ENCODE assay signal across 8 cellular contexts in the genomic region with DNA sequence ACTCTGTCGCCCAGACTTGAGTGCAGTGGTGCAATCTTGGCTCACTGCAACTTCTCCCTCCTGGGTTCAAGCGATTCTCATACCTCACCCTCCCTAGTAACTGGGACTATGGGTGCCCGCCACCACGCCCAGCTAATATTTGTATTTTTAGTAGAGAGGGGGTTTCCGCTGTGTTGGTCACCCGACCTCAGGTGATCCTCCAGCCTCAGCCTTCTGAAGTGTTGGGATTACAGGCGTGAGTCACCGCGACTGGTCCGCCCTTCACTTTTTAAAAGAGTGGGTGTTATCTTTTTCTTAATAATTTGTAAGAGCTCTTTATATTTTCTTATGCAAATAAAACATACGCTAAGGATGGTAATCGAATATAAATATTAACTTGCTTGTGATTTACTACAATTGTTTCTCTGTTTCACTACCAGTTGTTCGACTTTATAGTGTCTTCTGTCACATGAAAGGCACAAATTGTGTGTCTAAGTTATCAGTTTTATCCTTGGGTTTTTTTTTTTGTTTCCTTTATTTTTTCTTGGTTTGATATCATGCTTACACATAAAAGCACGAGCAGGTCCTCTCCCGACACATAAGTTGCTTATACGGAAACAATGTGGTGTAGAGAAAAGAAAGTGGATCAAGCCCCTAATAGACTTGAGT. TPM values are rescaled to one million over a fixed set of nuclear protein-coding genes. Genes with fewer than 3 reads are reported as not detected.
DNase-seq lines count a peak whose midpoint lies in the region; ATAC-seq, FAIRE-seq and TF ChIP-seq lines count a peak whose summit lies in the region.

No MANE protein-coding gene starts in this region.

- H3K36me3 ChIP-seq in Peyer's patch (no peaks in the 10 kb centered on the region), colonic mucosa (no peaks in the 10 kb centered on the region), neural cell (ENCODE audit: insufficient read depth, low read length) (no peaks in the 10 kb centered on the region)

- H3K4me2 ChIP-seq in neural cell (ENCODE audit: low read length): peak overlapping the region; percentile 95

- TF ChIP-seq EP300 in neural cell (conservative IDR thresholded peaks at IDR 0.05; ENCODE audit: poor library complexity, severe bottlenecking): no peak

- H3K9ac ChIP-seq in colonic mucosa (ENCODE audit: low read depth in 2 of 2, low read length in 2 of 2): peak overlapping the region; percentile 53 to 96
- peak overlapping the region; percentile 99 for H3K9ac ChIP-seq in neural cell (ENCODE audit: low read length)

- H3K9me3 ChIP-seq in Peyer's patch (no peaks in the 10 kb centered on the region), colonic mucosa (no peaks in the 10 kb centered on the region), neural cell (ENCODE audit: low read length) (no peaks in the 10 kb centered on the region)

- DNase-seq in DMS53 (lab: John Stamatoyannopoulos, UW) (peak; percentile 89), Peyer's patch (peak in 1 of 3 donors; percentile 63), colonic mucosa (peak; percentile 31), hippocampal formation (lab: John Stamatoyannopoulos, UW) (no peak), middle frontal gyrus (ENCODE audit: extremely low spot score, low spot score) (no peak), H54 (ENCODE audit: insufficient read length, low spot score) (no peak)

- peaks cover 26% of the 10 kb centered on the region for H3K79me2 ChIP-seq in neural cell (replicated peaks; ENCODE audit: insufficient read depth, low read length)

- H3K27me3 ChIP-seq in Peyer's patch: no peaks in the 10 kb centered on the region
- no peaks in the 10 kb centered on the region for H3K27me3 ChIP-seq in colonic mucosa
- H3K27me3 ChIP-seq in neural cell (ENCODE audit: insufficient read depth, low read depth, low read length): no peaks in the 10 kb centered on the region

- TF ChIP-seq CTCF in Peyer's patch (IDR thresholded peaks at IDR 0.05) (no peak), colonic mucosa (IDR thresholded peaks at IDR 0.05) (no peak), neural cell (IDR thresholded peaks at IDR 0.05; ENCODE audit: poor library complexity, severe bottlenecking) (no peak)

- peak overlapping the region; percentile 48 for H2AFZ ChIP-seq in neural cell (ENCODE audit: low read depth, low read length)

- no peaks in the 10 kb centered on the region for H3K9me2 ChIP-seq in neural cell (ENCODE audit: insufficient read depth, low read length)

- H4K20me1 ChIP-seq in neural cell (ENCODE audit: insufficient read depth): peaks cover 16% of the 10 kb centered on the region

- TF ChIP-seq POLR2A in Peyer's patch (IDR thresholded peaks at IDR 0.05): no peak
- no peak for TF ChIP-seq POLR2A in H54 (IDR thresholded peaks at IDR 0.05; ENCODE audit: low read depth, low read length)

- peaks cover 0 to 11% (median 0%) of the 10 kb centered on the region in 4 donors for H3K4me1 ChIP-seq in Peyer's patch
- H3K4me1 ChIP-seq in colonic mucosa: no peaks in the 10 kb centered on the region

- no peak for TF ChIP-seq RAD21 in neural cell (conservative IDR thresholded peaks at IDR 0.05)

- ATAC-seq in HG03354 (IDR thresholded peaks at IDR 0.05; ENCODE audit: poor library complexity, severe bottlenecking, unreplicated experiment): no peak

- H3K27ac ChIP-seq in Peyer's patch (peak overlapping the region in 3 of 4 donors; percentile 100), colonic mucosa (peak overlapping the region; percentile 100), neural cell (ENCODE audit: low read length) (no peak overlapping the region)

- no peak for FAIRE-seq in H54 (lab: Jason Lieb, UNC)

- H3K4me3 ChIP-seq in Peyer's patch (peak overlapping the region; percentile 80 to 96 (median 94)), colonic mucosa (peak overlapping the region; percentile 72), neural cell (ENCODE audit: low read length) (peak overlapping the region; percentile 87)

- intact Hi-C loops in colonic mucosa (cut with DNase I): no loop called here

- peaks cover 6% of the 10 kb centered on the region for H3F3A ChIP-seq in neural cell (ENCODE audit: insufficient read depth, low read length, poor library complexity, severe bottlenecking)

TF ChIP-seq in neural cell, 6 proteins besides CTCF, POLR2A, EP300 and RAD21:
- TF ChIP-seq, protein P1, sequence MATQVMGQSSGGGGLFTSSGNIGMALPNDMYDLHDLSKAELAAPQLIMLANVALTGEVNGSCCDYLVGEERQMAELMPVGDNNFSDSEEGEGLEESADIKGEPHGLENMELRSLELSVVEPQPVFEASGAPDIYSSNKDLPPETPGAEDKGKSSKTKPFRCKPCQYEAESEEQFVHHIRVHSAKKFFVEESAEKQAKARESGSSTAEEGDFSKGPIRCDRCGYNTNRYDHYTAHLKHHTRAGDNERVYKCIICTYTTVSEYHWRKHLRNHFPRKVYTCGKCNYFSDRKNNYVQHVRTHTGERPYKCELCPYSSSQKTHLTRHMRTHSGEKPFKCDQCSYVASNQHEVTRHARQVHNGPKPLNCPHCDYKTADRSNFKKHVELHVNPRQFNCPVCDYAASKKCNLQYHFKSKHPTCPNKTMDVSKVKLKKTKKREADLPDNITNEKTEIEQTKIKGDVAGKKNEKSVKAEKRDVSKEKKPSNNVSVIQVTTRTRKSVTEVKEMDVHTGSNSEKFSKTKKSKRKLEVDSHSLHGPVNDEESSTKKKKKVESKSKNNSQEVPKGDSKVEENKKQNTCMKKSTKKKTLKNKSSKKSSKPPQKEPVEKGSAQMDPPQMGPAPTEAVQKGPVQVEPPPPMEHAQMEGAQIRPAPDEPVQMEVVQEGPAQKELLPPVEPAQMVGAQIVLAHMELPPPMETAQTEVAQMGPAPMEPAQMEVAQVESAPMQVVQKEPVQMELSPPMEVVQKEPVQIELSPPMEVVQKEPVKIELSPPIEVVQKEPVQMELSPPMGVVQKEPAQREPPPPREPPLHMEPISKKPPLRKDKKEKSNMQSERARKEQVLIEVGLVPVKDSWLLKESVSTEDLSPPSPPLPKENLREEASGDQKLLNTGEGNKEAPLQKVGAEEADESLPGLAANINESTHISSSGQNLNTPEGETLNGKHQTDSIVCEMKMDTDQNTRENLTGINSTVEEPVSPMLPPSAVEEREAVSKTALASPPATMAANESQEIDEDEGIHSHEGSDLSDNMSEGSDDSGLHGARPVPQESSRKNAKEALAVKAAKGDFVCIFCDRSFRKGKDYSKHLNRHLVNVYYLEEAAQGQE (IDR thresholded peaks at IDR 0.05; ENCODE audit: borderline replicate concordance): no peak
- TF ChIP-seq MXI1 (conservative IDR thresholded peaks at IDR 0.05; ENCODE audit: poor library complexity, severe bottlenecking): no peak
- TF ChIP-seq POLR2AphosphoS5 (IDR thresholded peaks at IDR 0.05): no peak
- TF ChIP-seq TAF1 (IDR thresholded peaks at IDR 0.05; ENCODE audit: low read depth): no peak
- TF ChIP-seq EZH2 (IDR thresholded peaks at IDR 0.05; ENCODE audit: borderline replicate concordance, insufficient read depth, low read length, poor library complexity, severe bottlenecking): no peak
- no peak for TF ChIP-seq SMC3 (conservative IDR thresholded peaks at IDR 0.05; ENCODE audit: poor library complexity)

RNA-seq across cellular contexts. Expression of a gene that starts 1.9 kb away (rescaled TPM):
- 100 to 1,000 TPM in 1 of 4 donors, 10 to 100 TPM in 3; 67.0 to 191 (median 81.7) TPM for total RNA-seq in Peyer's patch
- total RNA-seq in colonic mucosa: 10 to 100 TPM; 46.5 to 73.8 TPM
- 122 and 149 TPM in 2 replicates for polyA plus RNA-seq in neural cell
- 188 and 209 TPM in 2 replicates for polyA minus RNA-seq in neural cell

Comparison
In these comparisons a context has a peak if more than half of its experiments do, and no peak if none do; other contexts are left out.
1. DNase-seq: peak in DMS53 (single experiment) and colonic mucosa (single experiment); none in hippocampal formation (0 of 2), middle frontal gyrus (single experiment) and H54 (single experiment).
2. Peak in every context shown above with its lines, with median percentiles within 50 percentile points of each other: H3K4me3 ChIP-seq.